In the genomic region with DNA sequence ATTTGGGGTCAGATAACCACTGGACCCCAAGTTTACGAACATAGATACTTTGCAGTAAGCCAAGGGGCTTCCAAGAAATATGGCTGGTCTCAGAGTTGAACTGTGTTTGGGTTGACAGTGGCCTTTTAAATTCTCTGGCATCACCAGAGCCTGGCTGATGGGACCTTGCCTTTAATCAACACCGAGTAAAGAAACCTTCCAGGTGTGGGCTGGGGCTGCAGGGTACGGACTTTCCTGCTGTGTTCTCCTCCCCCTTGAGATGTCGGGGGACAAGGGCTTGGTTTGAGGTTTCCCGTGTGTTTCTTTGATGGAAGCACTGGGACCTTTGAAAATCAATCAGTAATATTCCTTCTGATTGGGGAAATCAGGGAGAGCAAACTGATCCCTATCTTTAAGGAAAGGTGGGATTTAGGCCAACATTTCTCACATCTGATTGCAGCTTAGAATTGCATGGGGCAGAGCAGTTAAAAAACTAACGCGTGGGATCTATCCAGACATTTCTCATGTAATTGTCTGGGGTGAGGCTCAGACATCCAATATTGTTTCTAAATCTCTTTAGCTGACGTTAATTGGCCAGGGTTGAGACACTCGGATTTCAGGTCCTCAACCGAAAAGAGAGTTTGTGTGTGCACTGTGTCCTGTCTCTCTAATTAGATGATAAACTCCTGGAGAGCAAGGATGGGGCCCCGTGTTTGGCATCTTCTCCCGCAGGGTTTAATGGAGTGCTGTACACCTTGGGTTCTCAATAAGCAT, we compare ENCODE assay signal across 17 cellular contexts.
"Had no signal": no experiment of that assay in that cellular context is flagged by ENCODE, and none has a peak within 500 bp of the region (broad histone marks: within the 10 kb centered on the region; RNA-seq: fewer than 3 reads in every experiment).

No MANE protein-coding gene starts in this region.

- ATAC-seq: naive thymus-derived CD4-positive, alpha-beta T cell; stimulated activated naive CD8-positive, alpha-beta T cell treated with anti-CD3 and anti-CD28 coated beads, Interleukin-15, Interleukin-2, amounts not matched to agents 100 U/mL and 50 U/mL, for 24 hours; T-cell had no signal

- H3K4me1 ChIP-seq: tibial artery had no signal

- H3K36me3 Mint-ChIP-seq: T-cell had no signal

- H3K27ac Mint-ChIP-seq: activated CD4-positive, alpha-beta memory T cell treated with anti-CD3 and anti-CD28 coated beads, Interleukin-2, amount 10 ng/mL, durations not matched to agents 7 days and 5 days; naive thymus-derived CD4-positive, alpha-beta T cell; T-cell had no signal

- H3K4me1 Mint-ChIP-seq: T-cell had no signal

- H3K4me3 Mint-ChIP-seq: activated CD4-positive, alpha-beta memory T cell treated with anti-CD3 and anti-CD28 coated beads, Interleukin-2, amount 10 ng/mL, durations not matched to agents 7 days and 5 days; naive thymus-derived CD4-positive, alpha-beta T cell; T-cell had no signal

- DNase-seq: activated CD4-positive, alpha-beta memory T cell treated with anti-CD3 and anti-CD28 coated beads, Interleukin-2, amount 10 ng/mL, durations not matched to agents 7 days and 5 days; activated CD4-positive, alpha-beta T cell treated with anti-CD3 and anti-CD28 coated beads for 48 hours; activated CD4-positive, CD25-positive, alpha-beta regulatory T cell; activated effector memory CD4-positive, alpha-beta T cell treated with Interleukin-2 at 50 U/mL for 16 hours; activated naive CD4-positive, alpha-beta T cell treated with anti-CD3 and anti-CD28 coated beads, Interleukin-2, amount 50 U/mL, for 16 hours; activated T-cell treated with anti-CD3 and anti-CD28 coated beads, Interleukin-2, amount 50 U/mL, for 48 hours; aorta; brain microvascular endothelial cell; central memory CD4-positive, alpha-beta T cell; kidney; mesenchymal stem cell; mucosa of descending colon; stimulated activated naive CD8-positive, alpha-beta T cell treated with anti-CD3 and anti-CD28 coated beads, Interleukin-15, Interleukin-2, amounts not matched to agents 100 U/mL and 50 U/mL, for 24 hours; substantia nigra; T-cell; tibial artery had no signal

- H3K36me3 ChIP-seq: brain microvascular endothelial cell, tibial artery had no signal

- H3K27ac ChIP-seq: brain microvascular endothelial cell, tibial artery had no signal

- H3K4me3 ChIP-seq: mucosa of descending colon, tibial artery had no signal

- H3K9me3 ChIP-seq: mucosa of descending colon, tibial artery had no signal

- H3K27me3 ChIP-seq: brain microvascular endothelial cell had no signal

- H3K9me3 Mint-ChIP-seq: activated CD4-positive, alpha-beta memory T cell treated with anti-CD3 and anti-CD28 coated beads, Interleukin-2, amount 10 ng/mL, durations not matched to agents 7 days and 5 days; naive thymus-derived CD4-positive, alpha-beta T cell; T-cell had no signal
